8 cellular contexts compared by ENCODE assay signal in genomic region chr19:19515764-19516519, GRCh38. TPM values are rescaled to one million over a fixed set of nuclear protein-coding genes. Genes with fewer than 3 reads are reported as not detected.
A peak's percentile ranks its signal among the peaks of the same experiment; 100 is the strongest.
DNase-seq lines count a peak whose midpoint lies in the region; ATAC-seq and TF ChIP-seq lines count a peak whose summit lies in the region.

Gene NDUFA13 (plus strand): TSS chr19:19516225. CDS start chr19:19516239, 14 bp downstream.

- H3K9me3 Mint-ChIP-seq in IgD-negative memory B cell: no peaks in the 10 kb centered on the region

- H3K9me3 ChIP-seq in mucosa of descending colon: no peaks in the 10 kb centered on the region

- peak within 1 kb of the TSS; percentile 94 to 99 (median 98) for H3K4me3 Mint-ChIP-seq in IgD-negative memory B cell

- H3K36me3 ChIP-seq in mucosa of descending colon (ENCODE audit: low read depth): no peaks in the 10 kb centered on the region

- H3K27me3 Mint-ChIP-seq in IgD-negative memory B cell: no peaks in the 10 kb centered on the region

- peaks cover 11 to 15% (median 12%) of the 10 kb centered on the region in 3 donors for H3K4me1 Mint-ChIP-seq in IgD-negative memory B cell

- ATAC-seq in GM21529 (IDR thresholded peaks at IDR 0.05; ENCODE audit: unreplicated experiment): peak; percentile 89
- peak; percentile 96 for ATAC-seq in mucosa of descending colon

- H3K36me3 Mint-ChIP-seq in IgD-negative memory B cell: peaks cover 2% of the 10 kb centered on the region

- TF ChIP-seq CTCF in epithelial cell of proximal tubule (conservative IDR thresholded peaks at IDR 0.05; ENCODE audit: low read depth, low read length) (peak; percentile 25), mucosa of descending colon (IDR thresholded peaks at IDR 0.05) (no peak)

- DNase-seq in DMS 273 (lab: John Stamatoyannopoulos, UW; ENCODE audit: unreplicated experiment) (peak; percentile 97), OCI-M1 (lab: John Stamatoyannopoulos, UW) (peak; percentile 100), activated T-cell treated with anti-CD3 and anti-CD28 coated beads for 24 hours (ENCODE audit: low read depth) (peak; percentile 91), epithelial cell of proximal tubule (ENCODE audit: low read depth) (peak; percentile 36), mucosa of descending colon (peak; percentile 93 to 98 (median 97))
- peak; percentile 85 to 89 for DNase-seq in stimulated activated CD8-positive, alpha-beta memory T cell treated with anti-CD3 and anti-CD28 coated beads, Interleukin-4, amount 100 ng/mL, for 1 hour (ENCODE audit: low read depth in 2 of 2, low spot score in 1 of 2)

- H3K4me3 ChIP-seq in epithelial cell of proximal tubule (ENCODE audit: low read depth, low read length) (peak within 1 kb of the TSS; percentile 90), mucosa of descending colon (peak within 1 kb of the TSS; percentile 59)

- intact Hi-C loops in mucosa of descending colon (cut with DNase I, micrococcal nuclease): no loop called here

- H3K27ac Mint-ChIP-seq in IgD-negative memory B cell: peak within 1 kb of the TSS; percentile 88 to 97 (median 92)

- peaks cover 19% of the 10 kb centered on the region for H3K4me1 ChIP-seq in mucosa of descending colon (ENCODE audit: low read depth)

RNA-seq across cellular contexts. Expression of gene NDUFA13, which starts in this region (rescaled TPM):
- 324 TPM for polyA plus RNA-seq in IgD-negative memory B cell
- total RNA-seq in epithelial cell of proximal tubule (166 and 181 TPM in 2 replicates), mucosa of descending colon (100 to 1,000 TPM; 347 to 437 (median 348) TPM)

Comparison
In these comparisons a context has a peak if more than half of its experiments do, and no peak if none do; other contexts are left out.
1. Peak in every context shown above with its lines: DNase-seq, ATAC-seq and H3K4me3 ChIP-seq.
2. DNase-seq: peak in every context shown above with its lines; median percentile 100 in OCI-M1; 97 in DMS 273; 97 in mucosa of descending colon; 91 in activated T-cell treated with anti-CD3 and anti-CD28 coated beads for 24 hours; 87 in stimulated activated CD8-positive, alpha-beta memory T cell treated with anti-CD3 and anti-CD28 coated beads, Interleukin-4, amount 100 ng/mL, for 1 hour; 36 in epithelial cell of proximal tubule.